In genomic region chr6:129651291-129651691, GRCh38 we compare ENCODE assay signal across 25 cellular contexts. TPM values are rescaled to one million over a fixed set of nuclear protein-coding genes. Genes with fewer than 3 reads are reported as not detected.
DNase-seq lines count a peak whose midpoint lies in the region; ATAC-seq, FAIRE-seq and TF ChIP-seq lines count a peak whose summit lies in the region.
"Had no signal": no experiment of that assay in that cellular context is flagged by ENCODE, and none has a peak within 500 bp of the region (broad histone marks: within the 10 kb centered on the region; RNA-seq: fewer than 3 reads in every experiment).

No MANE protein-coding gene starts in this region.

- TF ChIP-seq CTCF in left ventricle myocardium inferior (IDR thresholded peaks at IDR 0.05; ENCODE audit: borderline replicate concordance) (no peak), astrocyte (IDR thresholded peaks at IDR 0.05; ENCODE audit: insufficient read depth, low read depth, low read length) (no peak), lower lobe of right lung (IDR thresholded peaks at IDR 0.05) (no peak)

- ATAC-seq in Right ventricle myocardium superior (ENCODE audit: poor library complexity), result no peak
- ATAC-seq in lower lobe of right lung, result no peak
- ATAC-seq in activated CD4-positive, alpha-beta T cell treated with anti-CD3 and anti-CD28 coated beads for 36 hours, result no peak
- ATAC-seq: activated CD8-positive, alpha-beta T cell treated with anti-CD3 and anti-CD28 coated beads for 36 hours; upper lobe of right lung had no signal

- no peaks in the 10 kb centered on the region for H3K36me3 ChIP-seq in left ventricle myocardium inferior
- no peaks in the 10 kb centered on the region for H3K36me3 ChIP-seq in astrocyte (ENCODE audit: insufficient read depth, low read length)
- H3K36me3 ChIP-seq in lower lobe of right lung, result no peaks in the 10 kb centered on the region
- no peaks in the 10 kb centered on the region; the same call in 1 of the 2 replicates for H3K36me3 ChIP-seq in MG63
- H3K36me3 ChIP-seq: BLaER1, Peyer's patch, SJSA1, upper lobe of right lung had no signal

- no peak overlapping the region for H3K9ac ChIP-seq in astrocyte (ENCODE audit: low read length)
- H3K9ac ChIP-seq: BLaER1 had no signal

- H3K9me3 ChIP-seq in left ventricle myocardium inferior (replicated peaks), result no peaks in the 10 kb centered on the region
- no peaks in the 10 kb centered on the region for H3K9me3 ChIP-seq in astrocyte (ENCODE audit: insufficient read depth, low read depth, low read length)
- H3K9me3 ChIP-seq in lower lobe of right lung, result no peaks in the 10 kb centered on the region
- no peaks in the 10 kb centered on the region for H3K9me3 ChIP-seq in MG63
- H3K9me3 ChIP-seq: BLaER1, Peyer's patch, SJSA1, upper lobe of right lung had no signal

- H3K79me2 ChIP-seq in astrocyte (ENCODE audit: insufficient read depth, low read length), result peaks cover 61% of the 10 kb centered on the region

- H3K27me3 ChIP-seq in left ventricle myocardium inferior (ENCODE audit: low read depth) (no peaks in the 10 kb centered on the region), astrocyte (ENCODE audit: insufficient read depth, low read length) (no peaks in the 10 kb centered on the region), lower lobe of right lung (ENCODE audit: low read depth) (no peaks in the 10 kb centered on the region), MG63 (no peaks in the 10 kb centered on the region)
- H3K27me3 ChIP-seq: BLaER1, Peyer's patch, SJSA1, upper lobe of right lung had no signal

- POLR2A ChIA-PET in activated CD4-positive, alpha-beta T cell treated with anti-CD3 and anti-CD28 coated beads for 36 hours (lab: Charles Lee), result no interaction called here

- no peaks in the 10 kb centered on the region for H4K20me1 ChIP-seq in astrocyte (ENCODE audit: insufficient read depth, low read length)
- H4K20me1 ChIP-seq: BLaER1 had no signal

- H2AFZ ChIP-seq in astrocyte (ENCODE audit: low read depth, low read length), result no peak overlapping the region

- H3K36me3 Mint-ChIP-seq in astrocyte (ENCODE audit: low read depth, unreplicated experiment), result peaks cover 7% of the 10 kb centered on the region
- H3K36me3 Mint-ChIP-seq in activated CD4-positive, alpha-beta T cell treated with anti-CD3 and anti-CD28 coated beads for 36 hours (ENCODE audit: low read depth), result no peaks in the 10 kb centered on the region
- H3K36me3 Mint-ChIP-seq: brain had no signal

- H3K27ac ChIP-seq in left ventricle myocardium inferior (replicated peaks) (peak overlapping the region; percentile 48), astrocyte (ENCODE audit: low read depth, low read length) (no peak overlapping the region), lower lobe of right lung (peak overlapping the region; percentile 39)
- H3K27ac ChIP-seq: BLaER1, Peyer's patch, SJSA1, upper lobe of right lung had no signal

- peak overlapping the region; percentile 2 for H3K27ac Mint-ChIP-seq in astrocyte (ENCODE audit: unreplicated experiment)
- no peak overlapping the region for H3K27ac Mint-ChIP-seq in activated CD4-positive, alpha-beta T cell treated with anti-CD3 and anti-CD28 coated beads for 36 hours
- H3K27ac Mint-ChIP-seq: activated CD8-positive, alpha-beta T cell treated with anti-CD3 and anti-CD28 coated beads for 36 hours; memory B cell had no signal

- H3K4me2 ChIP-seq in astrocyte (ENCODE audit: low read length), result no peak overlapping the region
- H3K4me2 ChIP-seq: BLaER1 had no signal

- no peak overlapping the region for H3K4me3 Mint-ChIP-seq in astrocyte (ENCODE audit: unreplicated experiment)
- H3K4me3 Mint-ChIP-seq in activated CD4-positive, alpha-beta T cell treated with anti-CD3 and anti-CD28 coated beads for 36 hours, result no peak overlapping the region
- H3K4me3 Mint-ChIP-seq: activated CD8-positive, alpha-beta T cell treated with anti-CD3 and anti-CD28 coated beads for 36 hours; brain; memory B cell had no signal

- CTCF ChIA-PET in activated CD4-positive, alpha-beta T cell treated with anti-CD3 and anti-CD28 coated beads for 36 hours (lab: Charles Lee), result interaction anchor here (1.4 kb wide), 1 partner anchor 150 kb away, joined by 3 read pairs; no protein-coding TSS in a partner anchor

- intact Hi-C loops in left ventricle myocardium inferior (cut with micrococcal nuclease) (no loop called here), Right ventricle myocardium superior (cut with DNase I) (no loop called here), lower lobe of right lung (cut with DNase I) (no loop called here)
- intact Hi-C loops in activated CD4-positive, alpha-beta T cell treated with anti-CD3 and anti-CD28 coated beads for 36 hours (cut with DNase I, micrococcal nuclease), result no loop called here

- H3K4me1 ChIP-seq in left ventricle myocardium inferior (peaks cover 34% of the 10 kb centered on the region), astrocyte (ENCODE audit: insufficient read depth, low read length) (peaks cover under 1% of the 10 kb centered on the region), lower lobe of right lung (peaks cover 48% of the 10 kb centered on the region)

- DNase-seq in left ventricle myocardium inferior (no peak), Right ventricle myocardium superior (no peak), astrocyte (ENCODE audit: low read depth) (no peak), lower lobe of right lung (no peak), MG63 (no peak), HK-2 (ENCODE audit: unreplicated experiment) (no peak), Ammon's horn (ENCODE audit: low spot score) (no peak)
- DNase-seq in activated CD4-positive, alpha-beta T cell treated with anti-CD3 and anti-CD28 coated beads for 36 hours, result no peak
- DNase-seq: activated CD4-positive, CD25-positive, alpha-beta regulatory T cell treated with anti-CD3 and anti-CD28 coated beads, Interleukin-2, amount 50 U/mL, for 72 hours; activated CD8-positive, alpha-beta T cell treated with anti-CD3 and anti-CD28 coated beads for 36 hours; activated gamma-delta T cell; effector CD8-positive, alpha-beta T cell; EL; kidney; NCI-H1436 treated with DMSO at 0.1 percent for 48 hours; NK-92 treated with Interleukin-12 subunit alpha and Interleukin-12 subunit beta, amount 100 ng/mL, for 24 hours; Peyer's patch; small intestine; stimulated activated CD4-positive, alpha-beta T cell treated with anti-CD3 and anti-CD28 coated beads, Interleukin-1b, Interleukin-23, amount 100 ng/mL, for 48 hours; upper lobe of right lung had no signal

- no peaks in the 10 kb centered on the region for H3K27me3 Mint-ChIP-seq in astrocyte (ENCODE audit: low read depth, unreplicated experiment)
- no peaks in the 10 kb centered on the region for H3K27me3 Mint-ChIP-seq in activated CD4-positive, alpha-beta T cell treated with anti-CD3 and anti-CD28 coated beads for 36 hours
- H3K27me3 Mint-ChIP-seq: activated CD8-positive, alpha-beta T cell treated with anti-CD3 and anti-CD28 coated beads for 36 hours; memory B cell had no signal

- no peaks in the 10 kb centered on the region for H3K9me3 Mint-ChIP-seq in astrocyte (ENCODE audit: unreplicated experiment)
- no peaks in the 10 kb centered on the region for H3K9me3 Mint-ChIP-seq in activated CD4-positive, alpha-beta T cell treated with anti-CD3 and anti-CD28 coated beads for 36 hours (ENCODE audit: low read depth)
- H3K9me3 Mint-ChIP-seq: activated CD8-positive, alpha-beta T cell treated with anti-CD3 and anti-CD28 coated beads for 36 hours; memory B cell had no signal

- no peak for FAIRE-seq in astrocyte (lab: Jason Lieb, UNC)
- FAIRE-seq: kidney, small intestine, TTC549 had no signal

- H3K4me3 ChIP-seq in left ventricle myocardium inferior, result no peak overlapping the region
- no peak overlapping the region for H3K4me3 ChIP-seq in astrocyte (ENCODE audit: insufficient read depth, low read depth, low read length)
- H3K4me3 ChIP-seq in lower lobe of right lung, result no peak overlapping the region
- no peak overlapping the region for H3K4me3 ChIP-seq in MG63
- H3K4me3 ChIP-seq: BLaER1, Peyer's patch, SJSA1, upper lobe of right lung had no signal

- H3K4me1 Mint-ChIP-seq in astrocyte (ENCODE audit: low read depth, unreplicated experiment), result peaks cover 37% of the 10 kb centered on the region
- peaks cover 11% of the 10 kb centered on the region for H3K4me1 Mint-ChIP-seq in activated CD4-positive, alpha-beta T cell treated with anti-CD3 and anti-CD28 coated beads for 36 hours
- H3K4me1 Mint-ChIP-seq: memory B cell had no signal

RNA-seq across cellular contexts. Expression of gene ARHGAP18, which starts 58.7 kb away (rescaled TPM):
- total RNA-seq in left ventricle myocardium inferior (5.6 TPM), Right ventricle myocardium superior (7.9 TPM), astrocyte (38.6 and 43.2 TPM in 2 replicates), lower lobe of right lung (57.9 TPM)
- total RNA-seq in activated CD4-positive, alpha-beta T cell treated with anti-CD3 and anti-CD28 coated beads for 36 hours, result 1 to 10 TPM; 5.2 to 6.8 TPM
- total RNA-seq in MG63 (2014; rRNA removed; shearing (Covaris generic); ENCODE audit: low replicate concordance), result 31.7 and 37.9 TPM in 2 replicates
